ENCODE assay signal across 8 cellular contexts in genomic region chrX:71365876-71366673, GRCh38. TPM values are rescaled to one million over a fixed set of nuclear protein-coding genes. Genes with fewer than 3 reads are reported as not detected.
A peak's percentile ranks its signal among the peaks of the same experiment; 100 is the strongest.
DNase-seq lines count a peak whose midpoint lies in the region; ATAC-seq, FAIRE-seq and TF ChIP-seq lines count a peak whose summit lies in the region.

Gene TAF1 (plus strand): TSS chrX:71366357. CDS start chrX:71366375, 18 bp downstream.

- H4K5ac ChIP-seq in IMR-90 (ENCODE audit: low read depth, low read length): peak within 1 kb of the TSS; percentile 93

- BruUV-seq in IMR-90 (replicated peaks; lab: Mats Ljungman, UMichigan) (no TSS peak), endothelial cell of umbilical vein (replicated peaks; lab: Mats Ljungman, UMichigan) (no TSS peak)

- H3K9me3 ChIP-seq in IMR-90 (ENCODE audit: control insufficient read depth, insufficient read depth, low read length) (no peaks in the 10 kb centered on the region), endothelial cell of umbilical vein (replicated peaks; ENCODE audit: control insufficient read depth, insufficient read depth, low read length) (no peaks in the 10 kb centered on the region)

- peak within 1 kb of the TSS; percentile 91 for H3K4me3 ChIP-seq in IMR-90 (ENCODE audit: insufficient read depth, low read depth, low read length)
- peak within 1 kb of the TSS; percentile 54 to 91 (median 68) for H3K4me3 ChIP-seq in endothelial cell of umbilical vein (replicated peaks in 1 of 3; ENCODE audit: insufficient read depth in 1 of 3, low read depth in 1 of 3, low read length in 3 of 3)

- DNase-seq in DMS 273 (lab: John Stamatoyannopoulos, UW; ENCODE audit: unreplicated experiment) (peak; percentile 98), IMR-90 (peak; percentile 97), OCI-M1 (lab: John Stamatoyannopoulos, UW) (peak; percentile 97), activated T-cell treated with anti-CD3 and anti-CD28 coated beads for 24 hours (ENCODE audit: low read depth) (peak; percentile 82), endothelial cell of umbilical vein (ENCODE audit: low read depth, low spot score) (peak; percentile 98), midbrain (lab: John Stamatoyannopoulos, UW) (peak; percentile 93)
- peak; percentile 64 to 76 for DNase-seq in stimulated activated CD8-positive, alpha-beta memory T cell treated with anti-CD3 and anti-CD28 coated beads, Interleukin-2, amount 100 ng/mL, for 1 hour (ENCODE audit: low read depth in 2 of 2)

- H2BK120ac ChIP-seq in IMR-90 (ENCODE audit: low read depth, low read length): peak within 1 kb of the TSS; percentile 66; the same call in 1 of the 2 replicates

- no peak for TF ChIP-seq RAD21 in IMR-90 (IDR thresholded peaks at IDR 0.05; ENCODE audit: low read length)

- H3K4me2 ChIP-seq in IMR-90 (ENCODE audit: low read depth, low read length) (peak within 1 kb of the TSS; percentile 99), endothelial cell of umbilical vein (ENCODE audit: insufficient read depth, low read length) (peak within 1 kb of the TSS; percentile 82)

- H3K4ac ChIP-seq in IMR-90 (ENCODE audit: low read depth, low read length): peak within 1 kb of the TSS; percentile 97

- peak within 1 kb of the TSS; percentile 83 for H2AK9ac ChIP-seq in IMR-90 (replicated peaks; ENCODE audit: low read depth, low read length, poor library complexity)

- peak; percentile 86 for ATAC-seq in GM21528 (IDR thresholded peaks at IDR 0.05; ENCODE audit: low FRiP score, unreplicated experiment)
- ATAC-seq in IMR-90 (ENCODE audit: low read depth): peak; percentile 89

- H3K36me3 ChIP-seq in IMR-90 (ENCODE audit: control insufficient read depth, insufficient read depth, low read length) (peaks cover under 1% of the 10 kb centered on the region), endothelial cell of umbilical vein (ENCODE audit: control insufficient read depth in 2 of 2, extremely low read depth in 1 of 2, insufficient read depth in 2 of 2, low read length in 2 of 2) (no peaks in the 10 kb centered on the region)

- peaks cover 5 to 22% of the 10 kb centered on the region in 2 experiments; a peak in 2 of 4 replicates for H3K79me1 ChIP-seq in IMR-90 (ENCODE audit: low read depth in 1 of 2, low read length in 2 of 2)

- intact Hi-C loops in IMR-90 (cut with micrococcal nuclease) (loop anchor here (1.0 to 5.0 kb wide), 3 partner anchors 84 to 184 kb away; partner anchors contain the start of genes NONO and ZMYM3), endothelial cell of umbilical vein (cut with micrococcal nuclease) (loop anchor here (1.0 to 5.0 kb wide), 5 partner anchors 12 to 184 kb away; partner anchors contain the start of genes ITGB1BP2, NONO and ZMYM3)

- peak within 1 kb of the TSS; percentile 98 for H3K23ac ChIP-seq in IMR-90 (ENCODE audit: low read depth, low read length)

- TF ChIP-seq POLR2A in IMR-90 (IDR thresholded peaks at IDR 0.05; ENCODE audit: low read depth, low read length): peak; percentile 68; the same call in 1 of the 2 replicates
- peak; percentile 70 for TF ChIP-seq POLR2A in endothelial cell of umbilical vein (IDR thresholded peaks at IDR 0.05; ENCODE audit: low read depth, low read length)

- H3K14ac ChIP-seq in IMR-90 (replicated peaks; ENCODE audit: low read depth, low read length): peak within 1 kb of the TSS; percentile 96

- in situ Hi-C loops in IMR-90 (cut with MboI; ENCODE audit: low sequenced_read_pairs): no loop called here

- dilution Hi-C loops in IMR-90 (cut with HindIII; ENCODE audit: low sequenced_read_pairs, unreplicated experiment) (no loop called here), endothelial cell of umbilical vein (cut with MboI; ENCODE audit: extremely low pct_ligation_motif_present, low sequenced_read_pairs) (no loop called here)

- peak within 1 kb of the TSS; percentile 93 for H2BK5ac ChIP-seq in IMR-90 (ENCODE audit: low read depth, low read length, poor library complexity, severe bottlenecking)

- peak within 1 kb of the TSS; percentile 91 for H2AK5ac ChIP-seq in IMR-90 (ENCODE audit: low read depth, low read length)

- no peaks in the 10 kb centered on the region; the same call in 1 of the 2 replicates for H3K4me1 ChIP-seq in IMR-90 (ENCODE audit: control insufficient read depth, insufficient read depth, low read length)
- peaks cover 15% of the 10 kb centered on the region for H3K4me1 ChIP-seq in endothelial cell of umbilical vein (ENCODE audit: control insufficient read depth, extremely low read depth, insufficient read depth, low read length)

- CTCF ChIA-PET in IMR-90 (lab: Yijun Ruan, JAX): no interaction called here
- CTCF ChIA-PET in endothelial cell of umbilical vein (lab: Charles Lee): interaction anchor here (1.1 kb wide), 1 partner anchor 10 kb away, joined by 3 read pairs; no protein-coding TSS in a partner anchor

- H3K27me3 ChIP-seq in IMR-90 (ENCODE audit: control insufficient read depth, insufficient read depth, low read length) (no peaks in the 10 kb centered on the region), endothelial cell of umbilical vein (ENCODE audit: control insufficient read depth in 2 of 2, insufficient read depth in 2 of 2, low read length in 2 of 2) (no peaks in the 10 kb centered on the region)

- H3K9me1 ChIP-seq in IMR-90 (ENCODE audit: insufficient read depth, low read length): no peaks in the 10 kb centered on the region
- no peaks in the 10 kb centered on the region for H3K9me1 ChIP-seq in endothelial cell of umbilical vein (replicated peaks; ENCODE audit: control insufficient read depth, extremely low read depth, insufficient read depth, low read length)

- H3K9ac ChIP-seq in IMR-90 (ENCODE audit: low read depth, low read length) (peak within 1 kb of the TSS; percentile 99), endothelial cell of umbilical vein (replicated peaks; ENCODE audit: extremely low read depth, insufficient read depth, low read length) (peak within 1 kb of the TSS; percentile 98)

- 32% methylated on average over 17 of the region's 51 CpGs; no CpG with 5 or more reads in 1 of the 2 experiments for WGBS in IMR-90 (ENCODE audit: extremely low coverage in 2 of 2, insufficient read length in 1 of 2), 2 experiments

- FAIRE-seq in endothelial cell of umbilical vein (lab: Jason Lieb, UNC): peak; percentile 99

- no peak within 1 kb of the TSS for H2BK20ac ChIP-seq in IMR-90 (ENCODE audit: low read depth, low read length)

- H3K27ac ChIP-seq in IMR-90 (ENCODE audit: insufficient read depth, low read length) (peak within 1 kb of the TSS; percentile 95), endothelial cell of umbilical vein (ENCODE audit: insufficient read depth, low read depth, low read length) (peak within 1 kb of the TSS; percentile 99)

- H3K79me2 ChIP-seq in endothelial cell of umbilical vein (ENCODE audit: control insufficient read depth, insufficient read depth, low read length): peaks cover 28% of the 10 kb centered on the region

- peak within 1 kb of the TSS; percentile 73 to 95 for H4K8ac ChIP-seq in IMR-90 (ENCODE audit: low read depth in 2 of 2, low read length in 2 of 2)

- POLR2A ChIA-PET in IMR-90 (lab: Charles Lee; ENCODE audit: unreplicated experiment): interaction anchor here (0.6 to 0.7 kb wide), 7 partner anchors 11 to 184 kb away, joined by 3 to 5 read pairs (median 3); partner anchors contain the start of gene ZMYM3
- POLR2A ChIA-PET in endothelial cell of umbilical vein (lab: Charles Lee): interaction anchor here (0.6 to 1.3 kb wide), 7 partner anchors 12 to 637 kb away, joined by 3 to 8 read pairs (median 3); partner anchors contain the start of gene NONO

- TF ChIP-seq CTCF in IMR-90 (conservative IDR thresholded peaks at IDR 0.05; ENCODE audit: low read depth, low read length) (no peak), endothelial cell of umbilical vein (IDR thresholded peaks at IDR 0.05; ENCODE audit: extremely low read depth in 1 of 2, insufficient read depth in 1 of 2, low read depth in 1 of 2, low read length in 2 of 2) (no peak)

- H3K18ac ChIP-seq in IMR-90 (ENCODE audit: low read depth, low read length): peak within 1 kb of the TSS; percentile 36; the same call in 1 of the 2 replicates

- peak within 1 kb of the TSS; percentile 86 for H3K56ac ChIP-seq in IMR-90 (ENCODE audit: extremely low read depth, insufficient read depth, low read length)

- no peak within 1 kb of the TSS for H2BK15ac ChIP-seq in IMR-90 (ENCODE audit: low read depth, low read length)

- H4K20me1 ChIP-seq in IMR-90 (ENCODE audit: insufficient read depth, low read length) (no peaks in the 10 kb centered on the region), endothelial cell of umbilical vein (replicated peaks; ENCODE audit: control insufficient read depth, extremely low read depth, insufficient read depth, low read length) (no peaks in the 10 kb centered on the region)

- H2AFZ ChIP-seq in IMR-90 (replicated peaks; ENCODE audit: low read length, poor library complexity): peak within 1 kb of the TSS; percentile 91
- H2AFZ ChIP-seq in endothelial cell of umbilical vein (ENCODE audit: low read depth, low read length): no peak within 1 kb of the TSS

- peak within 1 kb of the TSS; percentile 84 for H4K91ac ChIP-seq in IMR-90 (ENCODE audit: insufficient read depth, low read depth, low read length)

TF ChIP-seq in endothelial cell of umbilical vein, 7 proteins besides CTCF, POLR2A, EP300 and RAD21 (continues in another document):
- peak; percentile 62 for TF ChIP-seq POLR2AphosphoS5 (IDR thresholded peaks at IDR 0.05; ENCODE audit: insufficient read depth, low read depth, low read length)
- TF ChIP-seq MYC (IDR thresholded peaks at IDR 0.05; ENCODE audit: low read depth, low read length): no peak
- no peak for TF ChIP-seq JUN (IDR thresholded peaks at IDR 0.05; ENCODE audit: borderline replicate concordance, insufficient read depth, insufficient read length, low read depth)
- TF ChIP-seq FOS (IDR thresholded peaks at IDR 0.05; ENCODE audit: borderline replicate concordance, insufficient read depth, low read length): no peak
- TF ChIP-seq MAX (IDR thresholded peaks at IDR 0.05; ENCODE audit: insufficient read depth, insufficient read length): peak; percentile 75

RNA-seq across cellular contexts. Expression of gene TAF1, which starts in this region (rescaled TPM):
- total RNA-seq in IMR-90 (2012; rRNA removed): 25.5 and 36.1 TPM in 2 replicates
- 11.6 and 15.7 TPM in 2 replicates for polyA plus RNA-seq in IMR-90 (2012; rRNA removed)
- 2.1 and 2.9 TPM in 2 replicates for polyA plus RNA-seq in IMR-90 (2012; cell fraction: cytosol; rRNA removed)
- polyA plus RNA-seq in IMR-90 (2012; cell fraction: nucleus; rRNA removed; ENCODE audit: low replicate concordance): 3.6 and 29.2 TPM in 2 replicates
- total RNA-seq in endothelial cell of umbilical vein: 39.0 and 41.0 TPM in 2 replicates
- 7.0 and 8.2 TPM in 2 replicates for polyA plus RNA-seq in endothelial cell of umbilical vein
- 12.5 and 13.1 TPM in 2 replicates for polyA plus RNA-seq in endothelial cell of umbilical vein (2011; cell fraction: cytosol; rRNA removed)
- 34.2 and 54.1 TPM in 2 replicates for polyA plus RNA-seq in endothelial cell of umbilical vein (2011; cell fraction: nucleus; rRNA removed)
- polyA plus RNA-seq in endothelial cell of umbilical vein (2012): 19.3 and 20.3 TPM in 2 replicates
- 52.9 and 54.4 TPM in 2 replicates for polyA minus RNA-seq in endothelial cell of umbilical vein
- 25.4 TPM for polyA minus RNA-seq in endothelial cell of umbilical vein (2011; cell fraction: cytosol; rRNA and poly(A)+ RNA removed)
- 61.3 and 76.9 TPM in 2 replicates for polyA minus RNA-seq in endothelial cell of umbilical vein (2011; cell fraction: nucleus; rRNA and poly(A)+ RNA removed)

Comparison
In these comparisons a context has a peak if more than half of its experiments do, and no peak if none do; other contexts are left out.
1. Peak in every context shown above with its lines: DNase-seq, ATAC-seq, H3K4me3 ChIP-seq and H3K27ac ChIP-seq.